In genomic region chr2:159134979-159135378, GRCh38 we compare ENCODE assay signal across 14 cellular contexts.
DNase-seq lines count a peak whose midpoint lies in the region; ATAC-seq and TF ChIP-seq lines count a peak whose summit lies in the region.
"Had no signal": no experiment of that assay in that cellular context is flagged by ENCODE, and none has a peak within 500 bp of the region (broad histone marks: within the 10 kb centered on the region; RNA-seq: fewer than 3 reads in every experiment).

No MANE protein-coding gene starts in this region.

- 64 to 84% methylated on average over 3 of the region's 3 CpGs for WGBS in esophagus, 2 donors

- no peak overlapping the region for H3K4me3 Mint-ChIP-seq in activated T-cell treated with anti-CD3 and anti-CD28 coated beads, Interleukin-2, amount 50 U/mL, for 72 hours
- H3K4me3 Mint-ChIP-seq: activated naive CD4-positive, alpha-beta T cell treated with anti-CD3 and anti-CD28 coated beads for 36 hours; B cell; naive B cell had no signal

- peaks cover 12% of the 10 kb centered on the region for H3K4me1 ChIP-seq in SJCRH30
- peaks cover 0 to 11% of the 10 kb centered on the region in 2 donors for H3K4me1 ChIP-seq in esophagus (ENCODE audit: control insufficient read depth in 2 of 2, insufficient read depth in 2 of 2, low read length in 1 of 2)
- peaks cover 0 to 74% (median 28%) of the 10 kb centered on the region in 4 donors for H3K4me1 ChIP-seq in tibial artery

- H3K36me3 Mint-ChIP-seq in activated T-cell treated with anti-CD3 and anti-CD28 coated beads, Interleukin-2, amount 50 U/mL, for 72 hours (ENCODE audit: insufficient read depth in 2 of 2) = no peaks in the 10 kb centered on the region
- H3K36me3 Mint-ChIP-seq: naive B cell had no signal

- H3K36me3 ChIP-seq in SJCRH30 (no peaks in the 10 kb centered on the region), esophagus (ENCODE audit: control insufficient read depth in 2 of 2, insufficient read depth in 2 of 2, low read length in 1 of 2) (no peaks in the 10 kb centered on the region), tibial artery (no peaks in the 10 kb centered on the region)

- H3K27me3 Mint-ChIP-seq in activated T-cell treated with anti-CD3 and anti-CD28 coated beads, Interleukin-2, amount 50 U/mL, for 72 hours (ENCODE audit: low read depth) = no peaks in the 10 kb centered on the region

- H3K9me3 ChIP-seq in SJCRH30 (replicated peaks) (no peaks in the 10 kb centered on the region), esophagus (ENCODE audit: control insufficient read depth in 2 of 2, insufficient read depth in 1 of 2, low read depth in 1 of 2, low read length in 1 of 2) (no peaks in the 10 kb centered on the region), tibial artery (no peaks in the 10 kb centered on the region)
- H3K9me3 ChIP-seq: psoas muscle had no signal

- no peak overlapping the region for H3K27ac Mint-ChIP-seq in activated T-cell treated with anti-CD3 and anti-CD28 coated beads, Interleukin-2, amount 50 U/mL, for 72 hours
- H3K27ac Mint-ChIP-seq: activated naive CD4-positive, alpha-beta T cell treated with anti-CD3 and anti-CD28 coated beads for 36 hours; B cell; naive B cell had no signal

- H3K27me3 ChIP-seq in SJCRH30 = no peaks in the 10 kb centered on the region
- no peaks in the 10 kb centered on the region for H3K27me3 ChIP-seq in esophagus (ENCODE audit: control insufficient read depth in 1 of 2, insufficient read depth in 2 of 2, low read length in 2 of 2)
- no peaks in the 10 kb centered on the region for H3K27me3 ChIP-seq in tibial artery

- no peak for TF ChIP-seq CTCF in tibial artery (IDR thresholded peaks at IDR 0.05)

- no peak for ATAC-seq in activated T-cell treated with anti-CD3 and anti-CD28 coated beads, Interleukin-2, amount 50 U/mL, for 72 hours (replicated peaks in 1 of 2)
- ATAC-seq in HG03565 (IDR thresholded peaks at IDR 0.05; ENCODE audit: unreplicated experiment) (no peak), GM21390 (IDR thresholded peaks at IDR 0.05; ENCODE audit: unreplicated experiment) (no peak)

- intact Hi-C loops in tibial artery (cut with DNase I; ENCODE audit: low total_unique reads) = no loop called here

- no peaks in the 10 kb centered on the region for H3K4me1 Mint-ChIP-seq in activated T-cell treated with anti-CD3 and anti-CD28 coated beads, Interleukin-2, amount 50 U/mL, for 72 hours (ENCODE audit: low read depth)
- H3K4me1 Mint-ChIP-seq: B cell had no signal

- H3K27ac ChIP-seq in SJCRH30 = peak overlapping the region; percentile 75
- peak overlapping the region; percentile 75 to 80 for H3K27ac ChIP-seq in esophagus (ENCODE audit: low read depth in 2 of 2, low read length in 1 of 2)
- peak overlapping the region; percentile 49 to 52 for H3K27ac ChIP-seq in tibial artery
- H3K27ac ChIP-seq: psoas muscle had no signal

- H3K9me3 Mint-ChIP-seq in activated T-cell treated with anti-CD3 and anti-CD28 coated beads, Interleukin-2, amount 50 U/mL, for 72 hours = no peaks in the 10 kb centered on the region
- H3K9me3 Mint-ChIP-seq: activated naive CD4-positive, alpha-beta T cell treated with anti-CD3 and anti-CD28 coated beads for 36 hours; naive B cell had no signal

- DNase-seq in SJCRH30 = no peak
- peak; percentile 53 for DNase-seq in myocyte (ENCODE audit: low read depth)
- no peak for DNase-seq in tibial artery
- no peak for DNase-seq in activated T-cell treated with anti-CD3 and anti-CD28 coated beads, Interleukin-2, amount 50 U/mL, for 72 hours
- DNase-seq: activated naive CD4-positive, alpha-beta T cell treated with anti-CD3 and anti-CD28 coated beads for 36 hours; DMS153; glutamatergic neuron; naive B cell; NCI-H2029; psoas muscle had no signal

- H3K4me3 ChIP-seq in SJCRH30 (peak overlapping the region; percentile 41), esophagus (ENCODE audit: low read depth in 1 of 2, low read length in 2 of 2) (no peak overlapping the region), tibial artery (no peak overlapping the region)
- H3K4me3 ChIP-seq: psoas muscle had no signal
